Comparison of ENCODE assay signal across 10 cellular contexts in genomic region chr2:70888389-70888924, GRCh38. TPM values are rescaled to one million over a fixed set of nuclear protein-coding genes. Genes with fewer than 3 reads are reported as not detected.
A peak's percentile ranks its signal among the peaks of the same experiment; 100 is the strongest.
DNase-seq lines count a peak whose midpoint lies in the region; ATAC-seq and TF ChIP-seq lines count a peak whose summit lies in the region.
"Had no signal": no experiment of that assay in that cellular context is flagged by ENCODE, and none has a peak within 500 bp of the region (broad histone marks: within the 10 kb centered on the region; RNA-seq: fewer than 3 reads in every experiment).

No MANE protein-coding gene starts in this region.

- peak overlapping the region; percentile 62 for H3K4me3 ChIP-seq in left ventricle myocardium inferior
- H3K4me3 ChIP-seq in mesodermal cell (ENCODE audit: extremely low read depth, insufficient read depth, low read length, poor library complexity, severe bottlenecking), result peak overlapping the region; percentile 25
- H3K4me3 ChIP-seq in thymus (ENCODE audit: low read length), result peak overlapping the region; percentile 55

- H3K36me3 ChIP-seq in left ventricle myocardium inferior (no peaks in the 10 kb centered on the region), mesodermal cell (ENCODE audit: control insufficient read depth, insufficient read depth, low read length) (no peaks in the 10 kb centered on the region), thymus (ENCODE audit: control insufficient read depth, insufficient read depth) (no peaks in the 10 kb centered on the region)
- H3K36me3 ChIP-seq: cardiac muscle cell had no signal

- H3K27me3 ChIP-seq in left ventricle myocardium inferior (ENCODE audit: low read depth) (peaks cover 100% of the 10 kb centered on the region), thymus (ENCODE audit: control insufficient read depth, insufficient read depth) (peaks cover 70% of the 10 kb centered on the region)

- peak overlapping the region; percentile 21 for H3K27ac Mint-ChIP-seq in activated naive CD8-positive, alpha-beta T cell treated with anti-CD3 and anti-CD28 coated beads, Interleukin-2, amount 10 ng/mL, durations not matched to agents 7 days and 5 days

- ATAC-seq in left cardiac atrium (no peak), HG02759 (IDR thresholded peaks at IDR 0.05; ENCODE audit: unreplicated experiment) (no peak), GM19455 (IDR thresholded peaks at IDR 0.05; ENCODE audit: unreplicated experiment) (no peak)
- ATAC-seq in activated naive CD8-positive, alpha-beta T cell treated with anti-CD3 and anti-CD28 coated beads, Interleukin-2, amount 10 ng/mL, durations not matched to agents 7 days and 5 days (ENCODE audit: low read depth), result no peak

- POLR2A ChIA-PET in activated naive CD8-positive, alpha-beta T cell treated with anti-CD3 and anti-CD28 coated beads, Interleukin-2, amount 10 ng/mL, durations not matched to agents 7 days and 5 days (lab: Charles Lee), result no interaction called here

- peaks cover 19% of the 10 kb centered on the region for H3K4me1 Mint-ChIP-seq in activated naive CD8-positive, alpha-beta T cell treated with anti-CD3 and anti-CD28 coated beads, Interleukin-2, amount 10 ng/mL, durations not matched to agents 7 days and 5 days

- H3K27ac ChIP-seq in left ventricle myocardium inferior (replicated peaks), result no peak overlapping the region
- no peak overlapping the region for H3K27ac ChIP-seq in mesodermal cell (ENCODE audit: low read depth, low read length, severe bottlenecking)
- no peak overlapping the region for H3K27ac ChIP-seq in thymus (ENCODE audit: low read depth)
- H3K27ac ChIP-seq: cardiac muscle cell had no signal

- peak overlapping the region; percentile 72 for H3K4me3 Mint-ChIP-seq in activated naive CD8-positive, alpha-beta T cell treated with anti-CD3 and anti-CD28 coated beads, Interleukin-2, amount 10 ng/mL, durations not matched to agents 7 days and 5 days

- no peaks in the 10 kb centered on the region for H3K36me3 Mint-ChIP-seq in activated naive CD8-positive, alpha-beta T cell treated with anti-CD3 and anti-CD28 coated beads, Interleukin-2, amount 10 ng/mL, durations not matched to agents 7 days and 5 days

- DNase-seq in left ventricle myocardium inferior (no peak), left cardiac atrium (no peak)
- no peak for DNase-seq in activated naive CD8-positive, alpha-beta T cell treated with anti-CD3 and anti-CD28 coated beads, Interleukin-2, amount 10 ng/mL, durations not matched to agents 7 days and 5 days
- DNase-seq in stimulated activated CD8-positive, alpha-beta memory T cell treated with anti-CD3 and anti-CD28 coated beads, Interleukin-4, amount 100 ng/mL, for 48 hours, result no peak

- H3K4me1 ChIP-seq in left ventricle myocardium inferior (peaks cover 36% of the 10 kb centered on the region), mesodermal cell (ENCODE audit: control insufficient read depth, insufficient read depth, low read length, poor library complexity, severe bottlenecking) (peaks cover 14% of the 10 kb centered on the region), thymus (ENCODE audit: control insufficient read depth, insufficient read depth, low read length) (peaks cover 7% of the 10 kb centered on the region)

- intact Hi-C loops in left ventricle myocardium inferior (cut with micrococcal nuclease), result no loop called here
- intact Hi-C loops in left cardiac atrium (cut with DNase I), result no loop called here

- H3K9me3 Mint-ChIP-seq in activated naive CD8-positive, alpha-beta T cell treated with anti-CD3 and anti-CD28 coated beads, Interleukin-2, amount 10 ng/mL, durations not matched to agents 7 days and 5 days, result no peaks in the 10 kb centered on the region

- no peak for TF ChIP-seq CTCF in left ventricle myocardium inferior (IDR thresholded peaks at IDR 0.05; ENCODE audit: borderline replicate concordance)

- H3K9me3 ChIP-seq in left ventricle myocardium inferior (replicated peaks) (no peaks in the 10 kb centered on the region), mesodermal cell (ENCODE audit: control insufficient read depth, low read length) (no peaks in the 10 kb centered on the region), thymus (ENCODE audit: control insufficient read depth) (no peaks in the 10 kb centered on the region)

- WGBS in mesodermal cell (ENCODE audit: insufficient coverage in 2 of 2), 2 experiments, result 1 to 2% methylated on average over 24 to 27 of the region's 27 CpGs
- WGBS in thymus, result 8% methylated on average over 27 of the region's 27 CpGs

- H3K27me3 Mint-ChIP-seq in activated naive CD8-positive, alpha-beta T cell treated with anti-CD3 and anti-CD28 coated beads, Interleukin-2, amount 10 ng/mL, durations not matched to agents 7 days and 5 days, result peaks cover 93% of the 10 kb centered on the region

RNA-seq across cellular contexts. Expression of gene VAX2, which starts 11.9 kb away (rescaled TPM):
- total RNA-seq in left ventricle myocardium inferior, result 0.36 TPM
- total RNA-seq in left cardiac atrium, result under 1 TPM; 0.47 to 0.81 TPM
- total RNA-seq in activated naive CD8-positive, alpha-beta T cell treated with anti-CD3 and anti-CD28 coated beads, Interleukin-2, amount 10 ng/mL, durations not matched to agents 7 days and 5 days, result not detected
- not detected for polyA plus RNA-seq in mesodermal cell (2013, experiment 1 of 2)
- polyA plus RNA-seq in mesodermal cell (2013, experiment 2 of 2), result 0.25 TPM
- 0.14 TPM for polyA plus RNA-seq in thymus
- total RNA-seq: cardiac muscle cell, HT1080 had no signal
- polyA plus RNA-seq: cardiac muscle cell had no signal

RNA-seq across cellular contexts. Expression of gene ATP6V1B1, which starts 47.2 kb away (rescaled TPM):
- total RNA-seq in left ventricle myocardium inferior, result not detected
- under 1 TPM; 0.85 to 0.89 TPM for total RNA-seq in left cardiac atrium
- total RNA-seq in activated naive CD8-positive, alpha-beta T cell treated with anti-CD3 and anti-CD28 coated beads, Interleukin-2, amount 10 ng/mL, durations not matched to agents 7 days and 5 days, result not detected
- polyA plus RNA-seq in mesodermal cell (2013, experiment 1 of 2), result not detected
- not detected for polyA plus RNA-seq in mesodermal cell (2013, experiment 2 of 2)
- 1.4 TPM for polyA plus RNA-seq in thymus
- total RNA-seq: HT1080 had no signal
- polyA plus RNA-seq: cardiac muscle cell had no signal

RNA-seq across cellular contexts. Expression of gene CD207, which starts 52.8 kb away (rescaled TPM):
- total RNA-seq in left ventricle myocardium inferior, result not detected
- under 1 TPM in 1 of 2 donors, not detected in 1; 0.24 TPM for total RNA-seq in left cardiac atrium
- total RNA-seq in activated naive CD8-positive, alpha-beta T cell treated with anti-CD3 and anti-CD28 coated beads, Interleukin-2, amount 10 ng/mL, durations not matched to agents 7 days and 5 days, result not detected
- not detected for polyA plus RNA-seq in mesodermal cell (2013, experiment 1 of 2)
- not detected for polyA plus RNA-seq in mesodermal cell (2013, experiment 2 of 2)
- 2.6 TPM for polyA plus RNA-seq in thymus
- total RNA-seq: cardiac muscle cell, HT1080 had no signal
- polyA plus RNA-seq: cardiac muscle cell had no signal
